In the genomic region with DNA sequence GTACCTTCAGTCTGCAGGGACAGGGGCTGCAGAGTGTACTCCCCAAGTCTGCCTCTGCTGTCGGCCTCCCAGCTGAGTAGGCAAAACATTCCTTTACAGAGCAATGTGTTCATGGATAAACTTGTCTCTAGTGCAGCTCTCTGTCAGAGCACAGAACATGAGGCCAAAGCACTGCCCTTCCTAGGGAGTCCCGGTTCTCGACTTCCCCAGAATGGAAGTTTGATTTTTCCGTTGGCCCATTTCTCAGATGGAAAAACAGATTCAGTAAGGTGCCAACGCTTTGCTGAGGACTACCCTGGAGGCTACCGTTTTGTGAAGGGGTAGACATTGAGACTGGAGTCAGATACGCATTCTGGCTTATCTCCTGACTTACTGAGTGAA, we compare ENCODE assay signal across 8 cellular contexts. TPM values are rescaled to one million over a fixed set of nuclear protein-coding genes. Genes with fewer than 3 reads are reported as not detected.
A peak's percentile ranks its signal among the peaks of the same experiment; 100 is the strongest.
DNase-seq lines count a peak whose midpoint lies in the region; ATAC-seq and TF ChIP-seq lines count a peak whose summit lies in the region.

No MANE protein-coding gene starts in this region.

- H3K27ac Mint-ChIP-seq in CD8-positive, alpha-beta memory T cell, result peak overlapping the region; percentile 26 to 96 (median 88)
- H3K27ac Mint-ChIP-seq in IgD-negative memory B cell, result peak overlapping the region; percentile 33 to 89 (median 88)
- H3K27ac Mint-ChIP-seq in chondrocyte (ENCODE audit: unreplicated experiment), result peak overlapping the region; percentile 91

- peak overlapping the region; percentile 59 for H3K4me3 ChIP-seq in CD8-positive, alpha-beta memory T cell (ENCODE audit: low read length)
- peak overlapping the region; percentile 47 for H3K4me3 ChIP-seq in mucosa of stomach (ENCODE audit: low read length)

- H3K36me3 Mint-ChIP-seq in CD8-positive, alpha-beta memory T cell, result peaks cover 0 to 3% (median under 1%) of the 10 kb centered on the region in 3 donors
- H3K36me3 Mint-ChIP-seq in IgD-negative memory B cell (no peaks in the 10 kb centered on the region), chondrocyte (ENCODE audit: low read depth) (no peaks in the 10 kb centered on the region)

- H3K27me3 ChIP-seq in CD8-positive, alpha-beta memory T cell (ENCODE audit: insufficient read depth, low read length, poor library complexity, severe bottlenecking), result no peaks in the 10 kb centered on the region
- no peaks in the 10 kb centered on the region for H3K27me3 ChIP-seq in mucosa of stomach (ENCODE audit: control insufficient read depth, insufficient read depth, low read length)

- no peaks in the 10 kb centered on the region for H3K27me3 Mint-ChIP-seq in CD8-positive, alpha-beta memory T cell
- H3K27me3 Mint-ChIP-seq in IgD-negative memory B cell (no peaks in the 10 kb centered on the region), chondrocyte (ENCODE audit: low read depth) (no peaks in the 10 kb centered on the region)

- peak; percentile 53 for ATAC-seq in GM21528 (IDR thresholded peaks at IDR 0.05; ENCODE audit: low FRiP score, unreplicated experiment)

- peaks cover 44% of the 10 kb centered on the region for H3K4me1 ChIP-seq in CD8-positive, alpha-beta memory T cell (ENCODE audit: insufficient read depth, low read length)
- H3K4me1 ChIP-seq in mucosa of stomach (ENCODE audit: control insufficient read depth, insufficient read depth, low read length), result peaks cover 22% of the 10 kb centered on the region

- H3K4me1 Mint-ChIP-seq in CD8-positive, alpha-beta memory T cell, result peaks cover 48 to 70% (median 66%) of the 10 kb centered on the region in 3 donors
- H3K4me1 Mint-ChIP-seq in IgD-negative memory B cell (peaks cover 32 to 45% (median 41%) of the 10 kb centered on the region in 3 donors), chondrocyte (ENCODE audit: low read depth) (peaks cover 51% of the 10 kb centered on the region)

- peaks cover 0 to 2% (median 0%) of the 10 kb centered on the region in 5 donors for H3K9me3 Mint-ChIP-seq in CD8-positive, alpha-beta memory T cell
- H3K9me3 Mint-ChIP-seq in IgD-negative memory B cell (peaks cover 0 to 1% (median 0%) of the 10 kb centered on the region in 3 donors), chondrocyte (ENCODE audit: low read depth) (no peaks in the 10 kb centered on the region)

- H3K27ac ChIP-seq in CD8-positive, alpha-beta memory T cell (ENCODE audit: low read depth, low read length), result peak overlapping the region; percentile 20

- intact Hi-C loops in posterior cingulate gyrus (cut with DNase I), result no loop called here

- no peak for TF ChIP-seq CTCF in chondrocyte (IDR thresholded peaks at IDR 0.05)

- H3K4me3 Mint-ChIP-seq in CD8-positive, alpha-beta memory T cell, result peak overlapping the region; percentile 88 to 96 (median 91)
- peak overlapping the region; percentile 83 to 99 (median 95) for H3K4me3 Mint-ChIP-seq in IgD-negative memory B cell
- H3K4me3 Mint-ChIP-seq in chondrocyte (ENCODE audit: unreplicated experiment), result peak overlapping the region; percentile 96

- CTCF ChIA-PET in CD8-positive, alpha-beta memory T cell (lab: Charles Lee), result interaction anchor here (1.1 kb wide), 1 partner anchor 10 kb away, joined by 3 read pairs; no protein-coding TSS in a partner anchor

- H3K36me3 ChIP-seq in CD8-positive, alpha-beta memory T cell (ENCODE audit: insufficient read depth, low read length), result no peaks in the 10 kb centered on the region
- H3K36me3 ChIP-seq in mucosa of stomach (ENCODE audit: control insufficient read depth, insufficient read depth, low read length), result no peaks in the 10 kb centered on the region

- no peaks in the 10 kb centered on the region for H3K9me3 ChIP-seq in CD8-positive, alpha-beta memory T cell (ENCODE audit: low read length)
- no peaks in the 10 kb centered on the region for H3K9me3 ChIP-seq in mucosa of stomach (ENCODE audit: control insufficient read depth, low read length)

- H3K9ac ChIP-seq in mucosa of stomach (ENCODE audit: low read length), result peak overlapping the region; percentile 70

- POLR2A ChIA-PET in CD8-positive, alpha-beta memory T cell (lab: Charles Lee), result interaction anchor here (0.6 to 1.5 kb wide), 2 partner anchors 13 to 15 kb away, joined by 3 to 4 read pairs; no protein-coding TSS in a partner anchor

- no peak for DNase-seq in CD8-positive, alpha-beta memory T cell
- DNase-seq in chondrocyte (ENCODE audit: low spot score) (no peak), posterior cingulate gyrus (no peak), DMS53 (lab: John Stamatoyannopoulos, UW) (no peak), putamen (ENCODE audit: low spot score) (no peak)

RNA-seq across cellular contexts. Expression of gene TRIM32, which starts 0.4 kb away (rescaled TPM):
- 10 to 100 TPM; 13.3 to 14.2 TPM for total RNA-seq in CD8-positive, alpha-beta memory T cell
- polyA plus RNA-seq in CD8-positive, alpha-beta memory T cell, result 11.7 TPM
- polyA plus RNA-seq in IgD-negative memory B cell, result 10.1 TPM
- total RNA-seq in chondrocyte, result 35.1 to 41.9 TPM (median 40.1 TPM) in 3 replicates
